In genomic region chr7:38373155-38373554, GRCh38 we compare ENCODE assay signal across 30 cellular contexts.
A peak's percentile ranks its signal among the peaks of the same experiment; 100 is the strongest.
DNase-seq lines count a peak whose midpoint lies in the region; ATAC-seq and TF ChIP-seq lines count a peak whose summit lies in the region.
"Had no signal": no experiment of that assay in that cellular context is flagged by ENCODE, and none has a peak within 500 bp of the region (broad histone marks: within the 10 kb centered on the region; RNA-seq: fewer than 3 reads in every experiment).

No MANE protein-coding gene starts in this region.

- 84 to 86% methylated on average over 8 of the region's 8 CpGs for WGBS in aorta, 2 donors

- no peak overlapping the region for H3K4me3 Mint-ChIP-seq in activated naive CD8-positive, alpha-beta T cell
- H3K4me3 Mint-ChIP-seq in activated naive CD8-positive, alpha-beta T cell treated with anti-CD3 and anti-CD28 coated beads, Interleukin-2, amount 50 U/mL, for 24 hours, result no peak overlapping the region
- no peak overlapping the region for H3K4me3 Mint-ChIP-seq in effector memory CD8-positive, alpha-beta T cell
- no peak overlapping the region for H3K4me3 Mint-ChIP-seq in natural killer cell
- H3K4me3 Mint-ChIP-seq: activated naive CD8-positive, alpha-beta T cell treated with anti-CD3 and anti-CD28 coated beads for 36 hours; CD4-positive, alpha-beta T cell; T-helper 2 cell treated with Interferon-gamma antibody and Interleukin-4, amounts not matched to agents 5 μg/mL and 100 μg/mL, for 36 hours had no signal

- peaks cover 37% of the 10 kb centered on the region for H3K4me1 Mint-ChIP-seq in activated naive CD8-positive, alpha-beta T cell (ENCODE audit: low read depth)
- H3K4me1 Mint-ChIP-seq in activated naive CD8-positive, alpha-beta T cell treated with anti-CD3 and anti-CD28 coated beads, Interleukin-2, amount 50 U/mL, for 24 hours, result peaks cover 33% of the 10 kb centered on the region
- H3K4me1 Mint-ChIP-seq in effector memory CD8-positive, alpha-beta T cell (ENCODE audit: low read depth in 2 of 2), result peaks cover 33 to 67% of the 10 kb centered on the region in 2 donors
- H3K4me1 Mint-ChIP-seq in natural killer cell, result peaks cover 31 to 42% of the 10 kb centered on the region in 2 donors

- H3K36me3 Mint-ChIP-seq in activated naive CD8-positive, alpha-beta T cell, result no peaks in the 10 kb centered on the region
- H3K36me3 Mint-ChIP-seq in activated naive CD8-positive, alpha-beta T cell treated with anti-CD3 and anti-CD28 coated beads, Interleukin-2, amount 50 U/mL, for 24 hours (ENCODE audit: low read depth), result peaks cover 4% of the 10 kb centered on the region
- H3K36me3 Mint-ChIP-seq in effector memory CD8-positive, alpha-beta T cell (ENCODE audit: insufficient read depth), result peaks cover 31% of the 10 kb centered on the region
- peaks cover 14% of the 10 kb centered on the region for H3K36me3 Mint-ChIP-seq in natural killer cell
- H3K36me3 Mint-ChIP-seq: activated naive CD8-positive, alpha-beta T cell treated with anti-CD3 and anti-CD28 coated beads for 36 hours had no signal

- H3K4me1 ChIP-seq in aorta (ENCODE audit: control insufficient read depth in 1 of 2, insufficient read depth in 2 of 2, low read length in 2 of 2), result no peaks in the 10 kb centered on the region
- H3K4me1 ChIP-seq: foreskin keratinocyte, testis had no signal

- H3K4me3 ChIP-seq in aorta (ENCODE audit: low read length in 2 of 2), result no peak overlapping the region
- H3K4me3 ChIP-seq: skin epidermis, testis had no signal

- no peaks in the 10 kb centered on the region for H3K36me3 ChIP-seq in aorta (ENCODE audit: control insufficient read depth in 1 of 2, insufficient read depth in 2 of 2, low read length in 1 of 2)

- no peak for TF ChIP-seq CTCF in natural killer cell (IDR thresholded peaks at IDR 0.05)

- intact Hi-C loops in natural killer cell (cut with micrococcal nuclease) (loop anchor here (5.0 kb wide), 2 partner anchors 456 to 471 kb away; partner anchors contain the start of gene SFRP4), aorta (cut with DNase I) (no loop called here)

- no peak for DNase-seq in activated naive CD8-positive, alpha-beta T cell treated with anti-CD3 and anti-CD28 coated beads, Interleukin-2, amount 50 U/mL, for 24 hours
- no peak for DNase-seq in effector memory CD8-positive, alpha-beta T cell
- DNase-seq in natural killer cell (no peak), aorta (no peak), HuH-7.5 (ENCODE audit: low spot score) (no peak), NCI-H2171 treated with DMSO at 0.1 percent for 48 hours (lab: John Stamatoyannopoulos, UW) (no peak)
- DNase-seq in activated CD4-positive, alpha-beta T cell treated with anti-CD3 and anti-CD28 coated beads, Interleukin-2, amount 50 U/mL, for 1 hour, result no peak
- DNase-seq: activated CD4-positive, alpha-beta T cell treated with anti-CD3 and anti-CD28 coated beads for 1 hour; activated naive CD8-positive, alpha-beta T cell treated with anti-CD3 and anti-CD28 coated beads for 36 hours; AML-193; CD4-positive, alpha-beta T cell; cortex of kidney; effector memory CD4-positive, alpha-beta T cell; erythroblast; foreskin keratinocyte; head of caudate nucleus; islet precursor cell; Kasumi-1; left ventricle myocardium superior; NCI-H1417 treated with DMSO at 0.1 percent for 48 hours; NCI-H2081; NCI-H345; nucleus accumbens; stimulated activated naive CD4-positive, alpha-beta T cell; testis had no signal

- peaks cover 1% of the 10 kb centered on the region for H3K9me3 ChIP-seq in aorta (ENCODE audit: control insufficient read depth, low read length)
- H3K9me3 ChIP-seq: testis had no signal

- H3K27ac ChIP-seq in aorta (ENCODE audit: low read depth in 1 of 2, low read length in 2 of 2), result no peak overlapping the region
- H3K27ac ChIP-seq: foreskin keratinocyte, skin epidermis, testis had no signal

- H3K9me3 Mint-ChIP-seq in activated naive CD8-positive, alpha-beta T cell (ENCODE audit: low read depth), result no peaks in the 10 kb centered on the region
- no peaks in the 10 kb centered on the region for H3K9me3 Mint-ChIP-seq in activated naive CD8-positive, alpha-beta T cell treated with anti-CD3 and anti-CD28 coated beads, Interleukin-2, amount 50 U/mL, for 24 hours
- no peaks in the 10 kb centered on the region for H3K9me3 Mint-ChIP-seq in effector memory CD8-positive, alpha-beta T cell
- H3K9me3 Mint-ChIP-seq in natural killer cell, result no peaks in the 10 kb centered on the region
- H3K9me3 Mint-ChIP-seq: activated naive CD8-positive, alpha-beta T cell treated with anti-CD3 and anti-CD28 coated beads for 36 hours; CD4-positive, alpha-beta T cell; T-helper 2 cell treated with Interferon-gamma antibody and Interleukin-4, amounts not matched to agents 5 μg/mL and 100 μg/mL, for 36 hours had no signal

- ATAC-seq in activated naive CD8-positive, alpha-beta T cell treated with anti-CD3 and anti-CD28 coated beads, Interleukin-2, amount 50 U/mL, for 24 hours, result no peak
- no peak for ATAC-seq in effector memory CD8-positive, alpha-beta T cell (replicated peaks)
- ATAC-seq in natural killer cell (no peak), aorta (ENCODE audit: low FRiP score) (peak; percentile 35)
- ATAC-seq: foreskin keratinocyte, HepG2, left ventricle myocardium superior, Right ventricle myocardium inferior had no signal

- no peaks in the 10 kb centered on the region for H3K27me3 ChIP-seq in aorta (ENCODE audit: control insufficient read depth in 1 of 2, insufficient read depth in 2 of 2, low read length in 1 of 2)
- H3K27me3 ChIP-seq: foreskin keratinocyte, testis had no signal

- peak overlapping the region; percentile 22 for H3K27ac Mint-ChIP-seq in activated naive CD8-positive, alpha-beta T cell
- no peak overlapping the region for H3K27ac Mint-ChIP-seq in activated naive CD8-positive, alpha-beta T cell treated with anti-CD3 and anti-CD28 coated beads, Interleukin-2, amount 50 U/mL, for 24 hours
- peak overlapping the region; percentile 63 to 93 for H3K27ac Mint-ChIP-seq in effector memory CD8-positive, alpha-beta T cell
- peak overlapping the region; percentile 44 to 61 for H3K27ac Mint-ChIP-seq in natural killer cell
- H3K27ac Mint-ChIP-seq: activated naive CD8-positive, alpha-beta T cell treated with anti-CD3 and anti-CD28 coated beads for 36 hours; CD4-positive, alpha-beta T cell; T-helper 2 cell treated with Interferon-gamma antibody and Interleukin-4, amounts not matched to agents 5 μg/mL and 100 μg/mL, for 36 hours had no signal

- H3K27me3 Mint-ChIP-seq in activated naive CD8-positive, alpha-beta T cell, result no peaks in the 10 kb centered on the region
- H3K27me3 Mint-ChIP-seq in activated naive CD8-positive, alpha-beta T cell treated with anti-CD3 and anti-CD28 coated beads, Interleukin-2, amount 50 U/mL, for 24 hours, result no peaks in the 10 kb centered on the region
- no peaks in the 10 kb centered on the region for H3K27me3 Mint-ChIP-seq in effector memory CD8-positive, alpha-beta T cell
- H3K27me3 Mint-ChIP-seq in natural killer cell (ENCODE audit: low read depth in 2 of 2), result no peaks in the 10 kb centered on the region
- H3K27me3 Mint-ChIP-seq: activated naive CD8-positive, alpha-beta T cell treated with anti-CD3 and anti-CD28 coated beads for 36 hours; CD4-positive, alpha-beta T cell had no signal
